In genomic region chr2:17557596-17557995, GRCh38 we compare ENCODE assay signal across 31 cellular contexts. TPM values are rescaled to one million over a fixed set of nuclear protein-coding genes. Genes with fewer than 3 reads are reported as not detected.
DNase-seq lines count a peak whose midpoint lies in the region; ATAC-seq and TF ChIP-seq lines count a peak whose summit lies in the region.
"Had no signal": no experiment of that assay in that cellular context is flagged by ENCODE, and none has a peak within 500 bp of the region (broad histone marks: within the 10 kb centered on the region; RNA-seq: fewer than 3 reads in every experiment).

No MANE protein-coding gene starts in this region.

- no peaks in the 10 kb centered on the region for H3K9me2 ChIP-seq in GM23338 (ENCODE audit: insufficient read depth)

- H3K27ac ChIP-seq in GM23338 (ENCODE audit: low read depth) (peak overlapping the region; percentile 77), esophagus (ENCODE audit: low read depth in 2 of 2, low read length in 1 of 2) (peak overlapping the region; percentile 35 to 53), tibial nerve (no peak overlapping the region)
- H3K27ac ChIP-seq: breast epithelium, coronary artery, gastroesophageal sphincter, HL-60, RWPE1, SK-N-MC had no signal

- DNase-seq in GM23338 (ENCODE audit: low spot score) (peak; percentile 51), NCI-H526 (lab: John Stamatoyannopoulos, UW) (peak; percentile 98 to 99), mucosa of descending colon (peak in 1 of 3 donors; percentile 35), SW 1271 (lab: John Stamatoyannopoulos, UW) (no peak), posterior vena cava (ENCODE audit: low spot score) (no peak), tibial nerve (ENCODE audit: low spot score in 2 of 2) (no peak)
- DNase-seq in activated CD8-positive, alpha-beta T cell treated with anti-CD3 and anti-CD28 coated beads for 36 hours: no peak
- DNase-seq: ACHN; activated CD4-positive, alpha-beta T cell treated with anti-CD3 and anti-CD28 coated beads, Interleukin-2, amount 10 ng/mL, durations not matched to agents 24 days and 14 days; activated naive CD4-positive, alpha-beta T cell treated with Interleukin-2 at 50 U/mL for 16 hours; activated T-cell treated with anti-CD3 and anti-CD28 coated beads, Interleukin-2, amount 50 U/mL, for 72 hours; GDM1; GOT3; IMR-90; kidney glomerular epithelial cell; NCI-H1417; NCI-H2081 treated with DMSO at 0.1 percent for 48 hours; NCI-H524; stimulated activated CD4-positive, alpha-beta T cell treated with anti-CD3 and anti-CD28 coated beads, Interleukin-2, amount 100 ng/mL, for 24 hours had no signal

- H3K27me3 ChIP-seq in GM23338 (ENCODE audit: insufficient read depth): no peaks in the 10 kb centered on the region
- no peaks in the 10 kb centered on the region for H3K27me3 ChIP-seq in esophagus (ENCODE audit: control insufficient read depth in 1 of 2, insufficient read depth in 2 of 2, low read length in 2 of 2)
- no peaks in the 10 kb centered on the region for H3K27me3 ChIP-seq in tibial nerve
- H3K27me3 ChIP-seq: breast epithelium, gastroesophageal sphincter had no signal

- peak overlapping the region; percentile 61 for H3K4me2 ChIP-seq in GM23338
- H3K4me2 ChIP-seq: smooth muscle cell had no signal

- POLR2A ChIA-PET in activated CD8-positive, alpha-beta T cell treated with anti-CD3 and anti-CD28 coated beads for 36 hours (lab: Charles Lee): no interaction called here

- no peaks in the 10 kb centered on the region for H3K36me3 Mint-ChIP-seq in GM23338 (ENCODE audit: low read depth)
- no peaks in the 10 kb centered on the region for H3K36me3 Mint-ChIP-seq in activated CD8-positive, alpha-beta T cell treated with anti-CD3 and anti-CD28 coated beads for 36 hours (ENCODE audit: low read depth)

- 33 to 34% methylated on average over 5 of the region's 5 CpGs for WGBS in esophagus, 2 donors
- WGBS in tibial nerve, 2 donors: 40 to 43% methylated on average over 5 of the region's 5 CpGs

- peak overlapping the region; percentile 79 for H3K27ac Mint-ChIP-seq in GM23338
- H3K27ac Mint-ChIP-seq in activated CD8-positive, alpha-beta T cell treated with anti-CD3 and anti-CD28 coated beads for 36 hours: no peak overlapping the region
- H3K27ac Mint-ChIP-seq: activated CD4-positive, alpha-beta T cell treated with anti-CD3 and anti-CD28 coated beads, Interleukin-2, amount 10 ng/mL, durations not matched to agents 24 days and 14 days; activated T-cell treated with anti-CD3 and anti-CD28 coated beads, Interleukin-2, amount 50 U/mL, for 72 hours had no signal

- H3K4me3 Mint-ChIP-seq in GM23338: peak overlapping the region; percentile 47
- H3K4me3 Mint-ChIP-seq in activated CD8-positive, alpha-beta T cell treated with anti-CD3 and anti-CD28 coated beads for 36 hours: no peak overlapping the region
- H3K4me3 Mint-ChIP-seq: activated CD4-positive, alpha-beta T cell treated with anti-CD3 and anti-CD28 coated beads, Interleukin-2, amount 10 ng/mL, durations not matched to agents 24 days and 14 days; activated T-cell treated with anti-CD3 and anti-CD28 coated beads, Interleukin-2, amount 50 U/mL, for 72 hours had no signal

- no peaks in the 10 kb centered on the region for H3F3A ChIP-seq in GM23338 (replicated peaks; ENCODE audit: low read depth)

- no peak for TF ChIP-seq EP300 in tibial nerve (IDR thresholded peaks at IDR 0.05)

- no peak for TF ChIP-seq POLR2A in tibial nerve (IDR thresholded peaks at IDR 0.05)

- intact Hi-C loops in mucosa of descending colon (cut with DNase I, micrococcal nuclease): no loop called here
- intact Hi-C loops in activated CD8-positive, alpha-beta T cell treated with anti-CD3 and anti-CD28 coated beads for 36 hours (cut with micrococcal nuclease): no loop called here
- intact Hi-C loops in posterior vena cava (cut with DNase I): no loop called here

- H3K4me3 ChIP-seq in GM23338 (peak overlapping the region; percentile 20; the same call in 1 of the 2 replicates), esophagus (ENCODE audit: low read depth in 1 of 2, low read length in 2 of 2) (no peak overlapping the region), mucosa of descending colon (no peak overlapping the region), tibial nerve (no peak overlapping the region)
- H3K4me3 ChIP-seq: breast epithelium, coronary artery, gastroesophageal sphincter, SK-N-MC, smooth muscle cell had no signal

- H4K20me1 ChIP-seq in GM23338 (replicated peaks; ENCODE audit: insufficient read depth): peaks cover 10% of the 10 kb centered on the region; the same call in 1 of the 2 replicates

- H3K36me3 ChIP-seq in GM23338 (ENCODE audit: insufficient read depth): no peaks in the 10 kb centered on the region
- H3K36me3 ChIP-seq in esophagus (ENCODE audit: control insufficient read depth in 2 of 2, insufficient read depth in 2 of 2, low read length in 1 of 2): no peaks in the 10 kb centered on the region
- no peaks in the 10 kb centered on the region for H3K36me3 ChIP-seq in mucosa of descending colon (ENCODE audit: low read depth)
- H3K36me3 ChIP-seq in tibial nerve: no peaks in the 10 kb centered on the region
- H3K36me3 ChIP-seq: breast epithelium, gastroesophageal sphincter had no signal

- ATAC-seq in GM23338 (peak; percentile 76), mucosa of descending colon (peak; percentile 91)
- ATAC-seq in activated CD8-positive, alpha-beta T cell treated with anti-CD3 and anti-CD28 coated beads for 36 hours: no peak
- ATAC-seq: activated T-cell treated with anti-CD3 and anti-CD28 coated beads, Interleukin-2, amount 50 U/mL, for 72 hours; gastroesophageal sphincter had no signal

- no peak overlapping the region for H2AFZ ChIP-seq in GM23338

- H3K79me2 ChIP-seq in GM23338 (replicated peaks; ENCODE audit: insufficient read depth): peaks cover 100% of the 10 kb centered on the region

- H3K4me1 ChIP-seq in GM23338 (ENCODE audit: insufficient read depth): peaks cover 82% of the 10 kb centered on the region
- no peaks in the 10 kb centered on the region for H3K4me1 ChIP-seq in esophagus (ENCODE audit: control insufficient read depth in 2 of 2, insufficient read depth in 2 of 2, low read length in 1 of 2)
- H3K4me1 ChIP-seq in mucosa of descending colon (ENCODE audit: low read depth): peaks cover 4% of the 10 kb centered on the region
- H3K4me1 ChIP-seq in tibial nerve: no peaks in the 10 kb centered on the region
- H3K4me1 ChIP-seq: breast epithelium, gastroesophageal sphincter had no signal

- H3K9me3 Mint-ChIP-seq in GM23338: no peaks in the 10 kb centered on the region
- H3K9me3 Mint-ChIP-seq in activated CD8-positive, alpha-beta T cell treated with anti-CD3 and anti-CD28 coated beads for 36 hours: no peaks in the 10 kb centered on the region
- H3K9me3 Mint-ChIP-seq: activated CD4-positive, alpha-beta T cell treated with anti-CD3 and anti-CD28 coated beads, Interleukin-2, amount 10 ng/mL, durations not matched to agents 24 days and 14 days; activated T-cell treated with anti-CD3 and anti-CD28 coated beads, Interleukin-2, amount 50 U/mL, for 72 hours had no signal

- no peak for TF ChIP-seq CTCF in GM23338 (conservative IDR thresholded peaks at IDR 0.05; ENCODE audit: low read depth in 2 of 2)
- TF ChIP-seq CTCF in mucosa of descending colon (IDR thresholded peaks at IDR 0.05): no peak
- TF ChIP-seq CTCF in activated CD8-positive, alpha-beta T cell treated with anti-CD3 and anti-CD28 coated beads for 36 hours (IDR thresholded peaks at IDR 0.05): no peak
- TF ChIP-seq CTCF in tibial nerve (IDR thresholded peaks at IDR 0.05): no peak

- CTCF ChIA-PET in activated CD8-positive, alpha-beta T cell treated with anti-CD3 and anti-CD28 coated beads for 36 hours (lab: Charles Lee): no interaction called here

- H3K4me1 Mint-ChIP-seq in GM23338: peaks cover 86% of the 10 kb centered on the region
- H3K4me1 Mint-ChIP-seq in activated CD8-positive, alpha-beta T cell treated with anti-CD3 and anti-CD28 coated beads for 36 hours (ENCODE audit: low read depth): no peaks in the 10 kb centered on the region
- H3K4me1 Mint-ChIP-seq: activated CD4-positive, alpha-beta T cell treated with anti-CD3 and anti-CD28 coated beads, Interleukin-2, amount 10 ng/mL, durations not matched to agents 24 days and 14 days had no signal

- peaks cover 2% of the 10 kb centered on the region for H3K27me3 Mint-ChIP-seq in GM23338 (ENCODE audit: insufficient read depth, low read depth, poor library complexity)
- no peaks in the 10 kb centered on the region for H3K27me3 Mint-ChIP-seq in activated CD8-positive, alpha-beta T cell treated with anti-CD3 and anti-CD28 coated beads for 36 hours

- H3K9me3 ChIP-seq in esophagus (ENCODE audit: control insufficient read depth in 2 of 2, insufficient read depth in 1 of 2, low read depth in 1 of 2, low read length in 1 of 2): no peaks in the 10 kb centered on the region
- H3K9me3 ChIP-seq in mucosa of descending colon: no peaks in the 10 kb centered on the region
- H3K9me3 ChIP-seq in tibial nerve: no peaks in the 10 kb centered on the region
- H3K9me3 ChIP-seq: breast epithelium, gastroesophageal sphincter had no signal

TF ChIP-seq in GM23338, 12 proteins besides CTCF, POLR2A, EP300 and RAD21 (continues in another document):
- no peak for TF ChIP-seq STAT1 (IDR thresholded peaks at IDR 0.05; ENCODE audit: unreplicated experiment)

RNA-seq across cellular contexts. Expression of gene VSNL1, which starts 17.1 kb away (rescaled TPM):
- total RNA-seq in GM23338 (2014; rRNA removed; shearing (Covaris generic)): 95.6 and 102 TPM in 2 replicates
- 87.4 and 112 TPM in 2 replicates for polyA plus RNA-seq in GM23338 (2016; fragmentation: Nextera tagmentation; extraction: Ambion mirVana)
- 10 to 100 TPM; 35.7 to 47.2 TPM for polyA plus RNA-seq in esophagus
- total RNA-seq in mucosa of descending colon: 1 to 10 TPM; 2.1 to 5.4 (median 2.1) TPM
- not detected for total RNA-seq in activated CD8-positive, alpha-beta T cell treated with anti-CD3 and anti-CD28 coated beads for 36 hours
- total RNA-seq in posterior vena cava: not detected
- 1 to 10 TPM in 1 of 4 donors, under 1 TPM in 1, not detected in 2; 0.63 to 1.2 TPM for total RNA-seq in tibial nerve
- total RNA-seq: activated CD4-positive, alpha-beta T cell treated with anti-CD3 and anti-CD28 coated beads, Interleukin-2, amount 10 ng/mL, durations not matched to agents 24 days and 14 days; activated T-cell treated with anti-CD3 and anti-CD28 coated beads, Interleukin-2, amount 50 U/mL, for 72 hours; subcutaneous adipose tissue; T-helper 2 cell treated with Interferon-gamma antibody and Interleukin-4, amounts not matched to agents 100 ng/mL and 5 ng/mL, for 36 hours had no signal
- polyA plus RNA-seq: BJ had no signal

RNA-seq across cellular contexts. Expression of gene RAD51AP2, which starts 39.4 kb away (rescaled TPM):
- 0.38 TPM in 1 of 2 replicates, not detected in the other for total RNA-seq in GM23338 (2014; rRNA removed; shearing (Covaris generic))
- polyA plus RNA-seq in GM23338 (2016; fragmentation: Nextera tagmentation; extraction: Ambion mirVana) (0.16 and 0.23 TPM in 2 replicates), esophagus (under 1 TPM; 0.05 to 0.28 TPM)
- total RNA-seq in mucosa of descending colon (under 1 TPM in 1 of 3 donors, not detected in 2; 0.09 TPM), posterior vena cava (not detected), tibial nerve (not detected)
- not detected for total RNA-seq in activated CD8-positive, alpha-beta T cell treated with anti-CD3 and anti-CD28 coated beads for 36 hours
- total RNA-seq: activated CD4-positive, alpha-beta T cell treated with anti-CD3 and anti-CD28 coated beads, Interleukin-2, amount 10 ng/mL, durations not matched to agents 24 days and 14 days; activated T-cell treated with anti-CD3 and anti-CD28 coated beads, Interleukin-2, amount 50 U/mL, for 72 hours; IMR-90; subcutaneous adipose tissue; T-helper 2 cell treated with Interferon-gamma antibody and Interleukin-4, amounts not matched to agents 100 ng/mL and 5 ng/mL, for 36 hours; ureter had no signal
- polyA plus RNA-seq: BJ, IMR-90 had no signal

Comparison
In these comparisons a context has a peak if more than half of its experiments do, and no peak if none do; other contexts are left out.
1. DNase-seq: peak in GM23338 (single experiment) and NCI-H526 (2 of 2); none in activated CD8-positive, alpha-beta T cell treated with anti-CD3 and anti-CD28 coated beads for 36 hours (single experiment), SW 1271 (0 of 2), posterior vena cava (single experiment) and tibial nerve (0 of 2).
2. H3K27ac ChIP-seq: peak in GM23338 (single experiment) and esophagus (2 of 2); none in tibial nerve (0 of 4).
3. RNA of gene VSNL1, which starts 17.1 kb away (total RNA-seq): 95.6 to 102 TPM in GM23338; 2.1 to 5.4 TPM in mucosa of descending colon, 0.63 to 1.2 TPM in tibial nerve, not detected in posterior vena cava and not detected in activated CD8-positive, alpha-beta T cell treated with anti-CD3 and anti-CD28 coated beads for 36 hours; every median in the first group is over 10 times any median in the second.